Comparison of ENCODE assay signal across 8 cellular contexts in the genomic region with DNA sequence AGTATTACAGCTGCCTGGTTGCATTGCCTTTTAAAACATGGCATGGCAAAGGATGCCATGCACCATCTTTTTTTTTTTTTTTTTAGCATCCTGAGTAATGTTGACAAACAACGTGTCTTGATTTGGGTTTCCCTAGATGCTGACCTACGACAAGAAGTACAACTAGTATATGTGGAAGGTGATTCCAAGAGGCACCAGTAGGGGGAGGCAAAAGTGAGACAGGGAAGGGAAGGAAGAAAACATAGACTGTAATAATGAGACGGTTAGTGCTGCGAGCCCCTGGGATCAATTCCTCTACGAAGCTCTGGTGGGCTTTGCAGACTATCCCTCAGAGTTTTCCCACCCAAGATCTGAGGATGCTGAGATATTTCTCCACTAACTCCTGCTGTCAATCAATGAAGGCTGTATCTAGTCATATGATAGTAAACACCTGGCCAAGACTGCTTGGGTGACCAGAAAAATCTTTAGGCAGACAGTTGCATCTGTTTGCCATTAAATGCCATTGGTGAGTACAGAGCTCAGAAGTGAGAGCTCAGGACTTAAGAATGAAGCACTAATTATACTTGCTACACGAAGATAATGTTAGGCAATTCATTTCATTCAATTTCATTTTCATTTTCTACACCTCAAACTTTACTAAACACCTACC.
DNase-seq lines count a peak whose midpoint lies in the region; ATAC-seq, FAIRE-seq and TF ChIP-seq lines count a peak whose summit lies in the region.

No MANE protein-coding gene starts in this region.

- no peak for FAIRE-seq in small intestine (lab: Jason Lieb, UNC)

- ATAC-seq in GM21390 (IDR thresholded peaks at IDR 0.05; ENCODE audit: unreplicated experiment) (peak; percentile 76), HG03280 (IDR thresholded peaks at IDR 0.05; ENCODE audit: unreplicated experiment) (no peak), HG03521 (IDR thresholded peaks at IDR 0.05; ENCODE audit: unreplicated experiment) (no peak)

- H3K27me3 ChIP-seq in NT2/D1 (ENCODE audit: insufficient read depth, insufficient read length) (no peaks in the 10 kb centered on the region), small intestine (ENCODE audit: control insufficient read depth in 2 of 2, insufficient read depth in 2 of 2, low read length in 2 of 2) (no peaks in the 10 kb centered on the region)

- TF ChIP-seq CTCF in foreskin fibroblast (IDR thresholded peaks at IDR 0.05; ENCODE audit: low read depth, low read length), result peak; percentile 61

- no peak overlapping the region for H3K9ac ChIP-seq in NT2/D1 (ENCODE audit: insufficient read length, low read depth)

- DNase-seq in COLO829 (ENCODE audit: low spot score), result peak; percentile 4
- peak; percentile 36 for DNase-seq in NT2/D1 (ENCODE audit: low read depth, low spot score)
- DNase-seq in foreskin fibroblast, result peak in 1 of 2 donors; percentile 3
- DNase-seq in NCI-H2227 (lab: John Stamatoyannopoulos, UW; ENCODE audit: unreplicated experiment), result no peak
- no peak for DNase-seq in small intestine

- H3K4me3 ChIP-seq in NT2/D1 (ENCODE audit: insufficient read length, low read depth), result no peak overlapping the region
- H3K4me3 ChIP-seq in foreskin fibroblast (ENCODE audit: low read depth in 1 of 2, low read length in 2 of 2), result no peak overlapping the region
- no peak overlapping the region for H3K4me3 ChIP-seq in small intestine (ENCODE audit: low read depth in 1 of 2, low read length in 2 of 2)

- H3K4me1 ChIP-seq in NT2/D1 (ENCODE audit: insufficient read depth, insufficient read length) (no peaks in the 10 kb centered on the region), small intestine (ENCODE audit: control insufficient read depth in 2 of 2, insufficient read depth in 1 of 2, low read depth in 1 of 2, low read length in 1 of 2) (no peaks in the 10 kb centered on the region)

- no peaks in the 10 kb centered on the region for H3K36me3 ChIP-seq in NT2/D1 (ENCODE audit: insufficient read depth, insufficient read length, low read length)
- H3K36me3 ChIP-seq in small intestine (ENCODE audit: control insufficient read depth in 2 of 2, insufficient read depth in 2 of 2, low read length in 2 of 2), result no peaks in the 10 kb centered on the region

- H3K27ac ChIP-seq in small intestine (ENCODE audit: low read depth in 1 of 2, low read length in 1 of 2), result no peak overlapping the region

- 36 to 45% (median 44%) methylated on average over 6 of the region's 6 CpGs for WGBS in small intestine, 3 donors

- H3K9me3 ChIP-seq in NT2/D1 (ENCODE audit: insufficient read depth, low read length) (no peaks in the 10 kb centered on the region), small intestine (ENCODE audit: control insufficient read depth, low read depth) (no peaks in the 10 kb centered on the region)

Comparison
In these comparisons a context has a peak if more than half of its experiments do, and no peak if none do; other contexts are left out.
1. DNase-seq: peak in COLO829 (single experiment) and NT2/D1 (single experiment); none in NCI-H2227 (single experiment) and small intestine (single experiment).